Comparison of ENCODE assay signal across 2 cellular contexts in the genomic region with DNA sequence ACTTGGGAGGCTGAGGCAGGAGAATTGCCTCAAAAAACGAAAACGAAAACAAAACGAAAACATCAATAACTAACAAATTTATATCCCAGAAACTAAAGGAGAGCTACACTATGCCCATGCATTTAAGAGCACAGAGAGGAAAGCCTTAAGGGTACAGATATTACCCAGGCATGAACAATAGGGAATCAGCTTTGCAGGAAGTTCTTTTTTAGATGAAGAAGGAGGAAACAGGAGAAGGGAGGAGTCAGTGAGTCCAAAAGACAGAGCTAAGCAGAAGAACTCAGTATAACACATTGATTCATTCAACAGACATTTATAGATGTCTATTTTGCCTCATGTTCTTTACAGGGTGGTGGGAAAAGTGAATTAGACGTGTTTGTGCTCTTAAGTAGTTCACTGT.
TF ChIP-seq lines count a peak whose summit lies in the region.

No MANE protein-coding gene starts in this region.

TF ChIP-seq in endothelial cell of umbilical vein, 7 proteins besides CTCF, POLR2A, EP300 and RAD21:
- no peak for TF ChIP-seq FOS (IDR thresholded peaks at IDR 0.05; ENCODE audit: borderline replicate concordance, insufficient read depth, low read length)
- TF ChIP-seq JUN (IDR thresholded peaks at IDR 0.05; ENCODE audit: borderline replicate concordance, insufficient read depth, insufficient read length, low read depth): no peak
- no peak for TF ChIP-seq GATA2 (IDR thresholded peaks at IDR 0.05; ENCODE audit: insufficient read depth, insufficient read length, low read depth, low read length)
- no peak for TF ChIP-seq MYC (IDR thresholded peaks at IDR 0.05; ENCODE audit: low read depth, low read length)
- TF ChIP-seq, protein P1, sequence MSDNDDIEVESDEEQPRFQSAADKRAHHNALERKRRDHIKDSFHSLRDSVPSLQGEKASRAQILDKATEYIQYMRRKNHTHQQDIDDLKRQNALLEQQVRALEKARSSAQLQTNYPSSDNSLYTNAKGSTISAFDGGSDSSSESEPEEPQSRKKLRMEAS (IDR thresholded peaks at IDR 0.05; ENCODE audit: insufficient read depth, insufficient read length): no peak
- TF ChIP-seq POLR2AphosphoS5 (IDR thresholded peaks at IDR 0.05; ENCODE audit: insufficient read depth, low read depth, low read length): no peak
- no peak for TF ChIP-seq EZH2 (IDR thresholded peaks at IDR 0.05; ENCODE audit: borderline replicate concordance, low read depth, low read length, severe bottlenecking)
TF ChIP-seq in endothelial cell of umbilical vein: peak in this region for 0.

TF ChIP-seq in GM12891, 5 proteins besides CTCF, POLR2A, EP300 and RAD21:
- TF ChIP-seq TAF1 (IDR thresholded peaks at IDR 0.05; ENCODE audit: low read depth, low read length): no peak
- no peak for TF ChIP-seq POU2F2 (IDR thresholded peaks at IDR 0.05; ENCODE audit: low read depth, low read length)
- TF ChIP-seq PAX5 (IDR thresholded peaks at IDR 0.05; ENCODE audit: insufficient read depth, low read length, severe bottlenecking): no peak
- no peak for TF ChIP-seq POLR2AphosphoS5 (IDR thresholded peaks at IDR 0.05; ENCODE audit: low read depth, low read length)
- TF ChIP-seq SPI1 (IDR thresholded peaks at IDR 0.05; ENCODE audit: low read depth, low read length): no peak
